In genomic region chr5:113295111-113295539, GRCh38 we compare ENCODE assay signal across 8 cellular contexts.
DNase-seq lines count a peak whose midpoint lies in the region; ATAC-seq and TF ChIP-seq lines count a peak whose summit lies in the region.

No MANE protein-coding gene starts in this region.

- no peaks in the 10 kb centered on the region for H3K36me3 ChIP-seq in GM23338 (ENCODE audit: insufficient read depth)

- peaks cover 47% of the 10 kb centered on the region for H3K27me3 ChIP-seq in GM23338 (ENCODE audit: insufficient read depth)

- no peaks in the 10 kb centered on the region for H3K9me2 ChIP-seq in GM23338 (ENCODE audit: insufficient read depth)

- H3K27me3 Mint-ChIP-seq in GM23338 (ENCODE audit: insufficient read depth, low read depth, poor library complexity), result peaks cover 16% of the 10 kb centered on the region

- peaks cover 18% of the 10 kb centered on the region for H3K79me2 ChIP-seq in GM23338 (replicated peaks; ENCODE audit: insufficient read depth)

- H3K4me2 ChIP-seq in GM23338, result peak overlapping the region; percentile 87

- no peak overlapping the region for H3K27ac ChIP-seq in GM23338 (ENCODE audit: low read depth)

- H2AFZ ChIP-seq in GM23338, result peak overlapping the region; percentile 92; the same call in 1 of the 2 replicates

- no peaks in the 10 kb centered on the region for H3K9me3 Mint-ChIP-seq in GM23338

- no peak overlapping the region for H3K27ac Mint-ChIP-seq in GM23338

- H3K36me3 Mint-ChIP-seq in GM23338 (ENCODE audit: low read depth), result no peaks in the 10 kb centered on the region

- H3F3A ChIP-seq in GM23338 (replicated peaks; ENCODE audit: low read depth), result no peaks in the 10 kb centered on the region; the same call in 1 of the 2 replicates

- ATAC-seq in GM23338 (no peak), Right ventricle myocardium superior (ENCODE audit: poor library complexity) (peak; percentile 28), sciatic nerve (peak; percentile 6), HG03025 (IDR thresholded peaks at IDR 0.05; ENCODE audit: low FRiP score, unreplicated experiment) (no peak), HG03460 (IDR thresholded peaks at IDR 0.05; ENCODE audit: unreplicated experiment) (no peak)

- peaks cover 40% of the 10 kb centered on the region for H3K4me1 ChIP-seq in GM23338 (ENCODE audit: insufficient read depth)

- no peaks in the 10 kb centered on the region; the same call in 1 of the 2 replicates for H4K20me1 ChIP-seq in GM23338 (replicated peaks; ENCODE audit: insufficient read depth)

- DNase-seq in GM23338 (ENCODE audit: low spot score) (peak; percentile 10), Right ventricle myocardium superior (no peak), sciatic nerve (ENCODE audit: low spot score) (no peak)
- DNase-seq in activated effector memory CD4-positive, alpha-beta T cell treated with Interleukin-2 at 50 U/mL for 16 hours, result no peak
- DNase-seq in activated CD4-positive, CD25-positive, alpha-beta regulatory T cell treated with anti-CD3 and anti-CD28 coated beads, Interleukin-2, amount 50 U/mL, for 72 hours, result no peak

- TF ChIP-seq CTCF in GM23338 (conservative IDR thresholded peaks at IDR 0.05; ENCODE audit: low read depth in 2 of 2) (no peak; a peak in 1 of 4 replicates), WI38 (IDR thresholded peaks at IDR 0.05; ENCODE audit: low read depth, low read length) (no peak)

- peak overlapping the region; percentile 90 for H3K4me3 Mint-ChIP-seq in GM23338

- peaks cover 49% of the 10 kb centered on the region for H3K4me1 Mint-ChIP-seq in GM23338

- H3K4me3 ChIP-seq in GM23338, result peak overlapping the region; percentile 80
- peak overlapping the region; percentile 87 for H3K4me3 ChIP-seq in WI38 (ENCODE audit: low read depth, low read length)

- intact Hi-C loops in Right ventricle myocardium superior (cut with DNase I) (no loop called here), sciatic nerve (cut with DNase I) (no loop called here)

TF ChIP-seq in GM23338, 12 proteins besides CTCF, POLR2A, EP300 and RAD21:
- no peak for TF ChIP-seq EZH2 (IDR thresholded peaks at IDR 0.05; ENCODE audit: low read depth, unreplicated experiment)
- TF ChIP-seq EZH2phosphoT487 (IDR thresholded peaks at IDR 0.05; ENCODE audit: unreplicated experiment), result no peak
- no peak for TF ChIP-seq ZNF331 (CRISPR knock-in tag; IDR thresholded peaks at IDR 0.05; ENCODE audit: low read depth)
- no peak for TF ChIP-seq NANOG (IDR thresholded peaks at IDR 0.05; ENCODE audit: borderline replicate concordance)
- TF ChIP-seq ZNF114 (CRISPR knock-in tag; IDR thresholded peaks at IDR 0.05), result no peak
- no peak for TF ChIP-seq CREB1 (CRISPR knock-in tag; IDR thresholded peaks at IDR 0.05; ENCODE audit: low read depth)
- TF ChIP-seq POLR2AphosphoS5 (IDR thresholded peaks at IDR 0.05; ENCODE audit: low read depth), result no peak
- TF ChIP-seq STAT1 (IDR thresholded peaks at IDR 0.05; ENCODE audit: unreplicated experiment), result no peak
- no peak for TF ChIP-seq JUNB (IDR thresholded peaks at IDR 0.05; ENCODE audit: unreplicated experiment)
- TF ChIP-seq REST (IDR thresholded peaks at IDR 0.05; ENCODE audit: unreplicated experiment), result no peak
- no peak for TF ChIP-seq ZNF462 (CRISPR knock-in tag; IDR thresholded peaks at IDR 0.05)
- no peak for TF ChIP-seq ETS1 (IDR thresholded peaks at IDR 0.05)

Comparison
In these comparisons a context has a peak if more than half of its experiments do, and no peak if none do; other contexts are left out.
1. ATAC-seq: peak in Right ventricle myocardium superior (single experiment) and sciatic nerve (single experiment); none in GM23338 (single experiment), HG03025 (single experiment) and HG03460 (single experiment).